In genomic region chr2:236242057-236242495, GRCh38 we compare ENCODE assay signal across 31 cellular contexts. TPM values are rescaled to one million over a fixed set of nuclear protein-coding genes. Genes with fewer than 3 reads are reported as not detected.
DNase-seq lines count a peak whose midpoint lies in the region; ATAC-seq and TF ChIP-seq lines count a peak whose summit lies in the region.
"Had no signal": no experiment of that assay in that cellular context is flagged by ENCODE, and none has a peak within 500 bp of the region (broad histone marks: within the 10 kb centered on the region; RNA-seq: fewer than 3 reads in every experiment).

No MANE protein-coding gene starts in this region.

- H2BK5ac ChIP-seq in H9 (ENCODE audit: insufficient read length, low read length) = no peak overlapping the region

- no CpG with 5 or more reads among the region's 8 CpGs for WGBS in H9 (ENCODE audit: extremely low coverage, insufficient read length, low lambda C conversion rate)
- 73 to 83% (median 78%) methylated on average over 8 of the region's 8 CpGs for WGBS in psoas muscle, 3 donors

- H3K23ac ChIP-seq in H9 (ENCODE audit: insufficient read length, low read depth, low read length) = no peak overlapping the region

- no peak overlapping the region for H3K27ac Mint-ChIP-seq in H9
- H3K27ac Mint-ChIP-seq: CD14-positive monocyte; CD8-positive, alpha-beta memory T cell had no signal

- H3K56ac ChIP-seq in H9 (ENCODE audit: insufficient read length, low read depth, low read length) = no peak overlapping the region

- H4K8ac ChIP-seq in H9 (replicated peaks; ENCODE audit: insufficient read length, low read depth, low read length) = no peak overlapping the region

- no peak overlapping the region for H3K14ac ChIP-seq in H9 (ENCODE audit: insufficient read depth, low read length)

- H2BK120ac ChIP-seq in H9 (ENCODE audit: low read depth, low read length, poor library complexity, severe bottlenecking) = no peak overlapping the region

- no peak overlapping the region for H3K27ac ChIP-seq in H9 (ENCODE audit: insufficient read length, low read depth, low read length)
- H3K27ac ChIP-seq in psoas muscle = peak overlapping the region; percentile 90
- no peak overlapping the region for H3K27ac ChIP-seq in vagina
- H3K27ac ChIP-seq: HL-60 had no signal

- intact Hi-C loops in psoas muscle (cut with DNase I) = loop anchor here in 1 of 2 donors (10.0 kb wide), 1 partner anchor 1183 kb away; no protein-coding TSS in a partner anchor
- intact Hi-C loops in vagina (cut with DNase I) = no loop called here

- no peak for ATAC-seq in psoas muscle
- no peak for ATAC-seq in GM19397 (IDR thresholded peaks at IDR 0.05; ENCODE audit: unreplicated experiment)
- ATAC-seq: HCT116, HepG2, K562 had no signal

- no peak overlapping the region for H2BK20ac ChIP-seq in H9 (ENCODE audit: low read depth, low read length, poor library complexity, severe bottlenecking)

- no peak overlapping the region for H2AFZ ChIP-seq in H9 (ENCODE audit: low read length)

- H3K27me3 ChIP-seq in H9 (ENCODE audit: insufficient read depth, low read length) (peaks cover 7% of the 10 kb centered on the region; the same call in 1 of the 2 replicates), psoas muscle (ENCODE audit: insufficient read depth in 3 of 3, low read length in 2 of 3) (peaks cover 0 to 3% (median 0%) of the 10 kb centered on the region in 3 donors), vagina (no peaks in the 10 kb centered on the region)

- no peak overlapping the region for H2AK5ac ChIP-seq in H9 (ENCODE audit: insufficient read length, low read length)

- no peak overlapping the region for H3T11ph ChIP-seq in H9 (ENCODE audit: low read length)

- H3K27me3 Mint-ChIP-seq in H9 (ENCODE audit: low read depth) = peaks cover 61% of the 10 kb centered on the region

- H3K9me3 ChIP-seq in H9 (ENCODE audit: control insufficient read depth, low read depth, low read length) = no peaks in the 10 kb centered on the region
- no peaks in the 10 kb centered on the region for H3K9me3 ChIP-seq in psoas muscle
- no peaks in the 10 kb centered on the region for H3K9me3 ChIP-seq in vagina
- H3K9me3 ChIP-seq: BE2C had no signal

- no peak overlapping the region for H3K4me2 ChIP-seq in H9 (ENCODE audit: insufficient read depth, insufficient read length, low read length)

- H3K18ac ChIP-seq in H9 (ENCODE audit: insufficient read length, low read depth, low read length) = peak overlapping the region; percentile 22

- DNase-seq in H9 (no peak), ecto neural progenitor cell (ENCODE audit: low spot score) (peak; percentile 23), psoas muscle (no peak), vagina (ENCODE audit: extremely low spot score in 2 of 2) (peak; percentile 22 to 92), NCI-H82 treated with DMSO at 0.1 percent for 48 hours (lab: John Stamatoyannopoulos, UW; ENCODE audit: unreplicated experiment) (no peak)
- DNase-seq in stimulated activated CD4-positive, alpha-beta T cell treated with anti-CD3 and anti-CD28 coated beads, Interleukin-15, amount 100 ng/mL, for 24 hours = no peak
- DNase-seq: BE2C; CD8-positive, alpha-beta memory T cell; DMS 273 treated with DMSO at 0.1 percent for 48 hours; DMS79; EL; GDM1; Kasumi-1; NCI-H1105; NCI-H1436 treated with DMSO at 0.1 percent for 48 hours; NCI-H187 treated with DMSO at 0.1 percent for 48 hours; NCI-H2171 treated with DMSO at 0.1 percent for 48 hours; NCI-H446; NCI-H524 treated with DMSO at 0.1 percent for 48 hours; NCI-H82; RPMI8226; SHP77 had no signal

- no peak overlapping the region for H3K4ac ChIP-seq in H9 (ENCODE audit: low read depth, low read length)

- no peak overlapping the region for H3K4me3 Mint-ChIP-seq in H9
- H3K4me3 Mint-ChIP-seq: CD14-positive monocyte; CD8-positive, alpha-beta memory T cell had no signal

- H4K20me1 ChIP-seq in H9 (ENCODE audit: control insufficient read depth, insufficient read depth, insufficient read length) = peaks cover 4% of the 10 kb centered on the region

- no peak overlapping the region for H2BK12ac ChIP-seq in H9 (ENCODE audit: insufficient read length, low read depth, low read length)

- H3K79me1 ChIP-seq in H9 (ENCODE audit: insufficient read depth, low read depth, low read length, poor library complexity, severe bottlenecking) = no peaks in the 10 kb centered on the region

- no peak overlapping the region for H3K9ac ChIP-seq in H9 (ENCODE audit: extremely low read depth, insufficient read length, low read length)

- peaks cover 0 to 4% (median 0%) of the 10 kb centered on the region in 3 experiments; a peak in 1 of 7 replicates for H3K36me3 Mint-ChIP-seq in H9 (ENCODE audit: insufficient read depth in 1 of 3, low read depth in 3 of 3)
- H3K36me3 Mint-ChIP-seq: CD14-positive monocyte; CD8-positive, alpha-beta memory T cell had no signal

- no peak overlapping the region for H4K5ac ChIP-seq in H9 (ENCODE audit: insufficient read length, low read depth, low read length)

- no peak for TF ChIP-seq CTCF in H9 (conservative IDR thresholded peaks at IDR 0.05)
- TF ChIP-seq CTCF in psoas muscle (IDR thresholded peaks at IDR 0.05) = no peak
- no peak for TF ChIP-seq CTCF in vagina (IDR thresholded peaks at IDR 0.05)

- H4K91ac ChIP-seq in H9 (ENCODE audit: insufficient read length, low read depth, low read length) = no peak overlapping the region

- H3K4me3 ChIP-seq in psoas muscle (no peak overlapping the region), vagina (no peak overlapping the region)
- H3K4me3 ChIP-seq: K562 had no signal

- H3K36me3 ChIP-seq in psoas muscle (ENCODE audit: insufficient read depth in 1 of 2, low read depth in 1 of 2) (no peaks in the 10 kb centered on the region), vagina (no peaks in the 10 kb centered on the region)
- H3K36me3 ChIP-seq: BE2C had no signal

- H3K23me2 ChIP-seq in H9 (ENCODE audit: insufficient read length, low read depth, low read length, poor library complexity, severe bottlenecking) = no peaks in the 10 kb centered on the region

- no peaks in the 10 kb centered on the region for H3K79me2 ChIP-seq in H9 (ENCODE audit: insufficient read depth, low read length)

- H3K4me1 ChIP-seq in H9 (ENCODE audit: insufficient read depth, low read length) = no peaks in the 10 kb centered on the region; the same call in 1 of the 2 replicates
- peaks cover 26% of the 10 kb centered on the region for H3K4me1 ChIP-seq in psoas muscle
- H3K4me1 ChIP-seq in vagina = no peaks in the 10 kb centered on the region
- H3K4me1 ChIP-seq: BE2C had no signal

- TF ChIP-seq POLR2A in vagina (IDR thresholded peaks at IDR 0.05) = no peak

- H2BK15ac ChIP-seq in H9 (ENCODE audit: low read depth, low read length) = no peak overlapping the region

- H3K4me1 Mint-ChIP-seq in H9 = peaks cover 28% of the 10 kb centered on the region in 2 experiments
- H3K4me1 Mint-ChIP-seq: CD14-positive monocyte; CD8-positive, alpha-beta memory T cell had no signal

- H3K9me3 Mint-ChIP-seq in H9 = peaks cover 0 to 3% of the 10 kb centered on the region in 2 experiments; a peak in 1 of 5 replicates

RNA-seq across cellular contexts. Expression of gene ASB18, which starts 22.1 kb away (rescaled TPM):
- total RNA-seq in H9 (2021) = not detected in 2 replicates
- 1 to 10 TPM in 3 of 4 donors, under 1 TPM in 1; 0.54 to 9.3 (median 1.9) TPM for total RNA-seq in psoas muscle
- polyA plus RNA-seq in psoas muscle = 1 to 10 TPM in 1 of 3 donors, under 1 TPM in 2; 0.04 to 1.1 (median 0.21) TPM
- not detected for total RNA-seq in vagina
- total RNA-seq: A673; CD8-positive, alpha-beta memory T cell; H1; HepG2; HT-29; K562 had no signal
- polyA plus RNA-seq: CD14-positive monocyte; CD8-positive, alpha-beta memory T cell; H1; HepG2; K562 had no signal

Comparison
In these comparisons a context has a peak if more than half of its experiments do, and no peak if none do; other contexts are left out.
1. DNase-seq: peak in ecto neural progenitor cell (single experiment) and vagina (2 of 2); none in H9 (single experiment), psoas muscle (0 of 2), stimulated activated CD4-positive, alpha-beta T cell treated with anti-CD3 and anti-CD28 coated beads, Interleukin-15, amount 100 ng/mL, for 24 hours (single experiment) and NCI-H82 treated with DMSO at 0.1 percent for 48 hours (single experiment).